Comparison of ENCODE assay signal across 9 cellular contexts in the genomic region with DNA sequence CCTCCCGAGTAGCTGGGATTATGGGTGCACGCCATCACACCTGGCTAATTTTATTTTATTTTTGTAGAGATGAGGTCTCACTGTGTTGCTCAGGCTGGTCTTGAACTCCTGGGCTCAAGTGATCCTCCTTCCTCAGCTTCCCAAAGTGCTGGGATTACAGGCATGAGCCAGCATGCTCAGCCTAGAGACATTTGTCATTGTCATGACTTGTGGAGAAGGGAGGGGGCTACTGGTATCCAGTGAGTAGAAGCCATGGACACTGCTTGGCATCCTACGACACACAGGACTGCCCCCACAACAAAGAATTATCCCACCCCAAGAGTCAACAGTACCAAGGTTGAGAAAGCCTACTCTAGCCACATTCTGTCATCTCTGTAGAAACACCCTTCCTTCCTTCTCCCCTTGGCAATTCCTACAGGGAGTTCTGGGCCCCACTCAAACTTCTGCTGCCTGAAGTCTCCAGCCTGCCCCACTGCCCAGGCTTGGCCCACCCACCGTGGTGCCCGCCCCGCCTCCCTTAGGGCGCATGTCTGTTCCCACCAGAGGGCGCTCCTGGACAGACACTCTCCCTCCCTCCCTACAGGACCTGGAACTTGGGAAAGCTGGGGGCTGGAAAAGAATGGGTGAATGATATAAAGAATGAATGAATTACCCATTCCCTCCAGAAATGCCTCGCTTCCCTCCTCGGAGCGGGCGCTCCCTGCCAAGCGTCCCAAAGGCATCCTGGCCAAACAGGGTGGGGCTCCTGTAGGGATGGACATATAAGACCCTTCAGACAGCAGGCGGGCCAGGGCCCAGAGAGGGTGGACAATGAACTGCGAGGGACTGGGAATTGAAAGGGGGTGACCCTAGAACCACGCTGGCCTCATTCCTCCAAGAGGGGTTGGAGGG. TPM values are rescaled to one million over a fixed set of nuclear protein-coding genes. Genes with fewer than 3 reads are reported as not detected.
DNase-seq lines count a peak whose midpoint lies in the region; ATAC-seq and TF ChIP-seq lines count a peak whose summit lies in the region.
"Had no signal": no experiment of that assay in that cellular context is flagged by ENCODE, and none has a peak within 500 bp of the region (broad histone marks: within the 10 kb centered on the region; RNA-seq: fewer than 3 reads in every experiment).

No MANE protein-coding gene starts in this region.

- no peak for ATAC-seq in HG02759 (IDR thresholded peaks at IDR 0.05; ENCODE audit: unreplicated experiment)

- CTCF ChIA-PET in MCF 10A (lab: Yijun Ruan, JAX): interaction anchor here (0.6 to 2.2 kb wide), 11 partner anchors 14 to 1944 kb away, joined by 3 to 7 read pairs (median 4); partner anchors contain the start of gene KDELR1

- H3K27me3 Mint-ChIP-seq in MCF 10A (ENCODE audit: insufficient read depth, unreplicated experiment): no peaks in the 10 kb centered on the region
- peaks cover 10 to 21% (median 19%) of the 10 kb centered on the region in 3 donors for H3K27me3 Mint-ChIP-seq in immature natural killer cell (ENCODE audit: low read depth in 3 of 3)
- H3K27me3 Mint-ChIP-seq: stimulated activated naive CD8-positive, alpha-beta T cell treated with anti-CD3 and anti-CD28 coated beads, Interleukin-15, Interleukin-2, amounts not matched to agents 100 ng/mL and 50 ng/mL, for 24 hours had no signal

- BruUV-seq in MCF 10A (replicated peaks; lab: Mats Ljungman, UMichigan): no TSS peak

- DNase-seq in NCI-H1417 (lab: John Stamatoyannopoulos, UW) (peak; percentile 49 to 86 (median 80)), NCI-H1417 treated with DMSO at 0.1 percent for 48 hours (lab: John Stamatoyannopoulos, UW) (no peak), NCI-H2081 (lab: John Stamatoyannopoulos, UW) (peak; percentile 67 to 76), MCF 10A (ENCODE audit: unreplicated experiment) (peak; percentile 90), immature natural killer cell (peak; percentile 78 to 80 (median 80))
- DNase-seq in stimulated activated CD4-positive, alpha-beta T cell treated with anti-CD3 and anti-CD28 coated beads, Interleukin-12 subunit alpha, Interleukin-12 subunit beta, amount 100 ng/mL, for 48 hours (ENCODE audit: low read depth in 2 of 3, low spot score in 1 of 3): peak in 2 of 3 donors; percentile 71 to 78

- no peaks in the 10 kb centered on the region for H3K9me3 Mint-ChIP-seq in MCF 10A (ENCODE audit: unreplicated experiment)
- H3K9me3 Mint-ChIP-seq in immature natural killer cell: no peaks in the 10 kb centered on the region
- H3K9me3 Mint-ChIP-seq: stimulated activated naive CD8-positive, alpha-beta T cell treated with anti-CD3 and anti-CD28 coated beads, Interleukin-15, Interleukin-2, amounts not matched to agents 100 ng/mL and 50 ng/mL, for 24 hours had no signal

- no peaks in the 10 kb centered on the region for H3K36me3 Mint-ChIP-seq in MCF 10A (ENCODE audit: insufficient read depth, unreplicated experiment)
- peaks cover 0 to 4% (median 0%) of the 10 kb centered on the region in 3 donors for H3K36me3 Mint-ChIP-seq in immature natural killer cell

- peak overlapping the region; percentile 12 for H3K27ac Mint-ChIP-seq in MCF 10A (ENCODE audit: low read depth, unreplicated experiment)
- peak overlapping the region; percentile 96 to 100 (median 99) for H3K27ac Mint-ChIP-seq in immature natural killer cell

- H3K4me1 Mint-ChIP-seq in MCF 10A (ENCODE audit: insufficient read depth, unreplicated experiment): peaks cover 27% of the 10 kb centered on the region
- peaks cover 48 to 49% of the 10 kb centered on the region in 2 donors for H3K4me1 Mint-ChIP-seq in immature natural killer cell

- intact Hi-C loops in MCF 10A (cut with micrococcal nuclease): loop anchor here (1.0 to 2.0 kb wide), 3 partner anchors 13 to 265 kb away; partner anchors contain the start of gene GRWD1

- TF ChIP-seq CTCF in VCaP (conservative IDR thresholded peaks at IDR 0.05): peak; percentile 94
- peak; percentile 86 for TF ChIP-seq CTCF in MCF 10A (IDR thresholded peaks at IDR 0.05; ENCODE audit: unreplicated experiment)

- H3K4me3 Mint-ChIP-seq in MCF 10A (ENCODE audit: unreplicated experiment) (peak overlapping the region; percentile 95), immature natural killer cell (peak overlapping the region in 4 of 5 donors; percentile 55 to 97 (median 92))

- POLR2A ChIA-PET in MCF 10A (lab: Yijun Ruan, JAX): interaction anchor here (0.6 to 9.4 kb wide), 3 partner anchors 11 to 44 kb away, joined by 3 to 139 read pairs (median 3); partner anchors contain the start of genes SYNGR4 and TMEM143

- peak overlapping the region; percentile 88; the same call in 1 of the 2 replicates for H3K27ac ChIP-seq in VCaP

RNA-seq across cellular contexts. Expression of gene EMP3, which starts 5.5 kb away (rescaled TPM):
- 190 and 198 TPM in 2 replicates for total RNA-seq in MCF 10A (2022)
- 1,000 to 10,000 TPM in 2 of 3 donors, 100 to 1,000 TPM in 1; 994 to 1,311 (median 1,000) TPM for polyA plus RNA-seq in immature natural killer cell

RNA-seq across cellular contexts. Expression of gene TMEM143, which starts 43.8 kb away (rescaled TPM):
- total RNA-seq in MCF 10A (2022): 6.0 and 7.6 TPM in 2 replicates
- 1 to 10 TPM; 2.8 to 6.3 (median 3.1) TPM for polyA plus RNA-seq in immature natural killer cell

RNA-seq across cellular contexts. Expression of gene SYNGR4, which starts 44.3 kb away (rescaled TPM):
- not detected in 2 replicates for total RNA-seq in MCF 10A (2022)
- polyA plus RNA-seq in immature natural killer cell: not detected

RNA-seq across cellular contexts. Expression of gene ZNF114, which starts 50.0 kb away (rescaled TPM):
- total RNA-seq in MCF 10A (2022): not detected in 2 replicates
- 1 to 10 TPM in 1 of 3 donors, under 1 TPM in 1, not detected in 1; 0.22 to 2.1 TPM for polyA plus RNA-seq in immature natural killer cell
